Comparison of ENCODE assay signal across 23 cellular contexts in genomic region chr15:98924311-98925049, GRCh38.
DNase-seq lines count a peak whose midpoint lies in the region; ATAC-seq, FAIRE-seq and TF ChIP-seq lines count a peak whose summit lies in the region.
"Had no signal": no experiment of that assay in that cellular context is flagged by ENCODE, and none has a peak within 500 bp of the region (broad histone marks: within the 10 kb centered on the region; RNA-seq: fewer than 3 reads in every experiment).

No MANE protein-coding gene starts in this region.

- H3K4me3 ChIP-seq in heart left ventricle (no peak overlapping the region), left ventricle myocardium inferior (no peak overlapping the region), parathyroid adenoma (ENCODE audit: low read depth, low read length) (no peak overlapping the region), vagina (no peak overlapping the region), small intestine (ENCODE audit: low read depth in 1 of 2, low read length in 2 of 2) (no peak overlapping the region)
- H3K4me3 ChIP-seq: spleen, uterus had no signal

- H3K27me3 ChIP-seq in heart left ventricle, result no peaks in the 10 kb centered on the region
- no peaks in the 10 kb centered on the region for H3K27me3 ChIP-seq in left ventricle myocardium inferior (ENCODE audit: low read depth)
- H3K27me3 ChIP-seq in parathyroid adenoma (ENCODE audit: control insufficient read depth, insufficient read depth, low read length), result no peaks in the 10 kb centered on the region
- H3K27me3 ChIP-seq in vagina, result no peaks in the 10 kb centered on the region
- no peaks in the 10 kb centered on the region for H3K27me3 ChIP-seq in small intestine (ENCODE audit: control insufficient read depth in 2 of 2, insufficient read depth in 2 of 2, low read length in 2 of 2)
- H3K27me3 ChIP-seq: neutrophil, spleen, uterus had no signal

- ATAC-seq in heart left ventricle, result peak in 3 of 4 donors; percentile 36 to 52 (median 40)
- ATAC-seq in GM19467 (IDR thresholded peaks at IDR 0.05; ENCODE audit: unreplicated experiment), result no peak
- ATAC-seq: activated CD4-positive, alpha-beta T cell treated with anti-CD3 and anti-CD28 coated beads for 36 hours had no signal

- H3K9ac ChIP-seq in parathyroid adenoma, result no peak overlapping the region

- intact Hi-C loops in heart left ventricle (cut with DNase I), result no loop called here
- intact Hi-C loops in cardiac septum (cut with DNase I), result no loop called here
- intact Hi-C loops in left ventricle myocardium inferior (cut with micrococcal nuclease), result no loop called here
- intact Hi-C loops in vagina (cut with DNase I), result no loop called here

- no peak overlapping the region for H3K4me2 ChIP-seq in parathyroid adenoma (ENCODE audit: low read length)

- H3K9me3 ChIP-seq in heart left ventricle (no peaks in the 10 kb centered on the region), left ventricle myocardium inferior (replicated peaks) (no peaks in the 10 kb centered on the region), parathyroid adenoma (ENCODE audit: control insufficient read depth, low read length) (no peaks in the 10 kb centered on the region), vagina (no peaks in the 10 kb centered on the region), small intestine (ENCODE audit: control insufficient read depth, low read depth) (no peaks in the 10 kb centered on the region)
- H3K9me3 ChIP-seq: neutrophil, spleen, uterus had no signal

- 23 to 60% (median 52%) methylated on average over 12 of the region's 12 CpGs for WGBS in heart left ventricle, 4 donors
- whole genome bisulfite sequencing in small intestine, 3 donors, result 71 to 80% (median 77%) methylated on average over 12 of the region's 12 CpGs

- peak overlapping the region in 10 of 12 donors; percentile 1 to 71 (median 55) for H3K27ac ChIP-seq in heart left ventricle
- peak overlapping the region; percentile 52 for H3K27ac ChIP-seq in left ventricle myocardium inferior (replicated peaks)
- peak overlapping the region; percentile 60 for H3K27ac ChIP-seq in parathyroid adenoma
- peak overlapping the region; percentile 57 for H3K27ac ChIP-seq in vagina
- no peak overlapping the region for H3K27ac ChIP-seq in small intestine (ENCODE audit: low read depth in 1 of 2, low read length in 1 of 2)
- H3K27ac ChIP-seq: neutrophil, spleen had no signal

- DNase-seq in heart left ventricle (peak in 1 of 5 donors; percentile 21), cardiac septum (ENCODE audit: low spot score) (no peak), left ventricle myocardium inferior (no peak), vagina (ENCODE audit: extremely low spot score in 2 of 2) (no peak), small intestine (no peak), T-helper 2 cell (no peak)
- DNase-seq: activated CD4-positive, alpha-beta T cell treated with anti-CD3 and anti-CD28 coated beads for 36 hours; activated naive CD4-positive, alpha-beta T cell treated with anti-CD3 and anti-CD28 coated beads, Interleukin-2, amount 50 U/mL, for 16 hours; C1 segment of cervical spinal cord; DMS53; effector memory CD4-positive, alpha-beta T cell; foreskin melanocyte; mesendoderm; NCI-H2029; NCI-H526; OCI-M1; spleen; T1000; uterus had no signal

- H3K36me3 ChIP-seq in heart left ventricle (peaks cover 0 to 86% (median 60%) of the 10 kb centered on the region in 9 donors), left ventricle myocardium inferior (peaks cover 77% of the 10 kb centered on the region), parathyroid adenoma (ENCODE audit: control insufficient read depth, insufficient read depth, low read length) (no peaks in the 10 kb centered on the region), vagina (peaks cover 0 to 32% of the 10 kb centered on the region in 2 donors), small intestine (ENCODE audit: control insufficient read depth in 2 of 2, insufficient read depth in 2 of 2, low read length in 2 of 2) (peaks cover 5 to 6% of the 10 kb centered on the region in 2 donors)
- H3K36me3 ChIP-seq: uterus had no signal

- peak overlapping the region; percentile 45 for H2AFZ ChIP-seq in parathyroid adenoma

- no peak for TF ChIP-seq CTCF in heart left ventricle (IDR thresholded peaks at IDR 0.05)
- no peak for TF ChIP-seq CTCF in left ventricle myocardium inferior (IDR thresholded peaks at IDR 0.05; ENCODE audit: borderline replicate concordance)
- TF ChIP-seq CTCF in parathyroid adenoma (IDR thresholded peaks at IDR 0.05), result no peak
- no peak for TF ChIP-seq CTCF in vagina (IDR thresholded peaks at IDR 0.05)

- no peaks in the 10 kb centered on the region for H3K79me2 ChIP-seq in parathyroid adenoma

- TF ChIP-seq POLR2A in heart left ventricle (IDR thresholded peaks at IDR 0.05) (no peak), vagina (IDR thresholded peaks at IDR 0.05) (no peak)

- no peak for FAIRE-seq in small intestine (lab: Jason Lieb, UNC)
- FAIRE-seq: A204.1 had no signal

- peaks cover 0 to 45% (median 11%) of the 10 kb centered on the region in 12 donors for H3K4me1 ChIP-seq in heart left ventricle
- peaks cover 46% of the 10 kb centered on the region for H3K4me1 ChIP-seq in left ventricle myocardium inferior
- peaks cover 30% of the 10 kb centered on the region for H3K4me1 ChIP-seq in parathyroid adenoma
- H3K4me1 ChIP-seq in vagina, result peaks cover 42% of the 10 kb centered on the region
- no peaks in the 10 kb centered on the region for H3K4me1 ChIP-seq in small intestine (ENCODE audit: control insufficient read depth in 2 of 2, insufficient read depth in 1 of 2, low read depth in 1 of 2, low read length in 1 of 2)
- H3K4me1 ChIP-seq: uterus had no signal

Comparison
In these comparisons a context has a peak if more than half of its experiments do, and no peak if none do; other contexts are left out.
1. H3K27ac ChIP-seq: peak in heart left ventricle (10 of 12), left ventricle myocardium inferior (single experiment), parathyroid adenoma (single experiment) and vagina (single experiment); none in small intestine (0 of 2).